ENCODE assay signal across 20 cellular contexts in genomic region chr17:73799781-73800627, GRCh38.
"Had no signal": no experiment of that assay in that cellular context is flagged by ENCODE, and none has a peak within 500 bp of the region (broad histone marks: within the 10 kb centered on the region; RNA-seq: fewer than 3 reads in every experiment).

No MANE protein-coding gene starts in this region.

- ATAC-seq: activated CD4-positive, CD25-positive, alpha-beta regulatory T cell treated with anti-CD3 and anti-CD28 coated beads, Interleukin-2, amount 50 U/mL, for 24 hours had no signal

- H3K36me3 ChIP-seq: neural progenitor cell, ovary, tibial nerve, vagina had no signal

- H3K9ac ChIP-seq: neural progenitor cell had no signal

- H3K9me3 ChIP-seq: ovary, vagina had no signal

- H3K4me3 ChIP-seq: lung, neural progenitor cell, ovary, tibial nerve, vagina had no signal

- H3K4me3 Mint-ChIP-seq: activated naive CD8-positive, alpha-beta T cell treated with anti-CD3 and anti-CD28 coated beads for 36 hours; activated T-helper 1 cell treated with anti-CD3 and anti-CD28 coated beads, Interleukin-12 subunit alpha, Interleukin-12 subunit beta, Interleukin-2, Interleukin-4 antibody, amounts not matched to agents 30 ng/mL and 10 ng/mL and 1 ng/mL, durations not matched to agents 14 hours and 24 hours and 36 hours; dendritic cell treated with granulocyte-macrophage colony-stimulating factor and Interleukin-4, amounts not matched to agents 40 ng/mL and 50 ng/mL, for 4 days; neural progenitor cell had no signal

- H3K27ac Mint-ChIP-seq: activated naive CD8-positive, alpha-beta T cell treated with anti-CD3 and anti-CD28 coated beads for 36 hours; activated T-helper 1 cell treated with anti-CD3 and anti-CD28 coated beads, Interleukin-12 subunit alpha, Interleukin-12 subunit beta, Interleukin-2, Interleukin-4 antibody, amounts not matched to agents 30 ng/mL and 10 ng/mL and 1 ng/mL, durations not matched to agents 14 hours and 24 hours and 36 hours; dendritic cell treated with granulocyte-macrophage colony-stimulating factor and Interleukin-4, amounts not matched to agents 40 ng/mL and 50 ng/mL, for 4 days; neural progenitor cell had no signal

- DNase-seq: activated CD4-positive, alpha-beta T cell treated with anti-CD3 and anti-CD28 coated beads, Interleukin-2, amount 50 U/mL, for 1 hour; activated naive CD8-positive, alpha-beta T cell treated with anti-CD3 and anti-CD28 coated beads for 36 hours; effector memory CD4-positive, alpha-beta T cell; foreskin melanocyte; midbrain; ovary; retina; small intestine; stimulated activated CD4-positive, alpha-beta T cell treated with anti-CD3 and anti-CD28 coated beads, Interleukin-4, amount 100 ng/mL, for 4 hours; stimulated activated CD8-positive, alpha-beta memory T cell treated with anti-CD3 and anti-CD28 coated beads, Interleukin-4, amount 100 ng/mL, for 48 hours; stimulated activated naive CD4-positive, alpha-beta T cell treated with Interleukin-2 at 50 U/mL for 16 hours; substantia nigra; T1000 had no signal

- H3K27me3 ChIP-seq: neural progenitor cell, ovary, vagina had no signal

- H3K4me2 ChIP-seq: neural progenitor cell had no signal

- H3K9me3 Mint-ChIP-seq: dendritic cell treated with granulocyte-macrophage colony-stimulating factor and Interleukin-4, amounts not matched to agents 40 ng/mL and 50 ng/mL, for 4 days had no signal

- H3K4me1 Mint-ChIP-seq: activated naive CD8-positive, alpha-beta T cell treated with anti-CD3 and anti-CD28 coated beads for 36 hours had no signal

- H2AFZ ChIP-seq: neural progenitor cell had no signal

- H3K36me3 Mint-ChIP-seq: activated naive CD8-positive, alpha-beta T cell treated with anti-CD3 and anti-CD28 coated beads for 36 hours; neural progenitor cell had no signal

- H3K27ac ChIP-seq: neural progenitor cell, ovary, tibial nerve, vagina had no signal

- H3K4me1 ChIP-seq: vagina had no signal
